In genomic region chr7:3888096-3888495, GRCh38 we compare ENCODE assay signal across 33 cellular contexts.
DNase-seq lines count a peak whose midpoint lies in the region; ATAC-seq, FAIRE-seq and TF ChIP-seq lines count a peak whose summit lies in the region.
"Had no signal": no experiment of that assay in that cellular context is flagged by ENCODE, and none has a peak within 500 bp of the region (broad histone marks: within the 10 kb centered on the region; RNA-seq: fewer than 3 reads in every experiment).

No MANE protein-coding gene starts in this region.

- no peaks in the 10 kb centered on the region for H3K79me1 ChIP-seq in mesendoderm (ENCODE audit: low read length)

- no peak overlapping the region for H3K23ac ChIP-seq in mesendoderm (ENCODE audit: low read length)

- no peak overlapping the region for H3K4me3 ChIP-seq in epithelial cell of proximal tubule (ENCODE audit: low read depth, low read length)
- no peak overlapping the region for H3K4me3 ChIP-seq in mesendoderm (ENCODE audit: low read length)
- H3K4me3 ChIP-seq in small intestine (ENCODE audit: low read depth in 1 of 2, low read length in 2 of 2) = no peak overlapping the region
- H3K4me3 ChIP-seq in aorta (ENCODE audit: low read length in 2 of 2) = no peak overlapping the region
- H3K4me3 ChIP-seq: adrenal gland, breast epithelium, left lung, PC-9, right lobe of liver had no signal

- H3K9me3 ChIP-seq in small intestine (ENCODE audit: control insufficient read depth, low read depth) (no peaks in the 10 kb centered on the region), aorta (ENCODE audit: control insufficient read depth, low read length) (no peaks in the 10 kb centered on the region)
- H3K9me3 ChIP-seq: adrenal gland, breast epithelium, Caco-2, left lung, right lobe of liver had no signal

- H3K27me3 ChIP-seq in mesendoderm (ENCODE audit: insufficient read depth, low read length, poor library complexity) (no peaks in the 10 kb centered on the region), small intestine (ENCODE audit: control insufficient read depth in 2 of 2, insufficient read depth in 2 of 2, low read length in 2 of 2) (no peaks in the 10 kb centered on the region), aorta (ENCODE audit: control insufficient read depth in 1 of 2, insufficient read depth in 2 of 2, low read length in 1 of 2) (no peaks in the 10 kb centered on the region)
- H3K27me3 ChIP-seq: adrenal gland, breast epithelium, left lung, right lobe of liver had no signal

- no peaks in the 10 kb centered on the region for H3K4me1 ChIP-seq in mesendoderm (ENCODE audit: control insufficient read depth, low read depth, low read length)
- H3K4me1 ChIP-seq in small intestine (ENCODE audit: control insufficient read depth in 2 of 2, insufficient read depth in 1 of 2, low read depth in 1 of 2, low read length in 1 of 2) = no peaks in the 10 kb centered on the region
- H3K4me1 ChIP-seq in aorta (ENCODE audit: control insufficient read depth in 1 of 2, insufficient read depth in 2 of 2, low read length in 2 of 2) = no peaks in the 10 kb centered on the region
- H3K4me1 ChIP-seq: adrenal gland, breast epithelium, Caco-2, left lung, right lobe of liver had no signal

- FAIRE-seq in urothelium cell line (lab: Jason Lieb, UNC) (peak; percentile 95), small intestine (lab: Jason Lieb, UNC) (no peak)
- FAIRE-seq: islet of Langerhans had no signal

- no peak for TF ChIP-seq CTCF in epithelial cell of proximal tubule (conservative IDR thresholded peaks at IDR 0.05; ENCODE audit: low read depth, low read length)

- no peak overlapping the region for H3K4me2 ChIP-seq in mesendoderm (ENCODE audit: low read length)
- H3K4me2 ChIP-seq: PC-9 had no signal

- no peaks in the 10 kb centered on the region for H3K79me2 ChIP-seq in mesendoderm (ENCODE audit: control insufficient read depth, insufficient read depth, low read length)

- H3K27ac ChIP-seq in mesendoderm (ENCODE audit: low read depth, low read length) = no peak overlapping the region
- H3K27ac ChIP-seq in small intestine (ENCODE audit: low read depth in 1 of 2, low read length in 1 of 2) = no peak overlapping the region
- H3K27ac ChIP-seq in aorta (ENCODE audit: low read depth in 1 of 2, low read length in 2 of 2) = no peak overlapping the region
- H3K27ac ChIP-seq: adrenal gland, C4-2B, HL-60, left lung, PC-9, right lobe of liver had no signal

- H2BK15ac ChIP-seq in mesendoderm (replicated peaks; ENCODE audit: low read depth) = no peak overlapping the region

- H4K5ac ChIP-seq in mesendoderm (ENCODE audit: low read length) = no peak overlapping the region

- no peak overlapping the region for H2BK5ac ChIP-seq in mesendoderm (ENCODE audit: low read length)

- no peak overlapping the region for H2AK5ac ChIP-seq in mesendoderm (ENCODE audit: low read length)

- ATAC-seq in aorta (ENCODE audit: low FRiP score) = no peak
- ATAC-seq: activated CD4-positive, CD25-positive, alpha-beta regulatory T cell treated with anti-CD3 and anti-CD28 coated beads, Interleukin-2, amount 50 U/mL, for 24 hours; activated CD8-positive, alpha-beta T cell treated with anti-CD3 and anti-CD28 coated beads, Interleukin-2, amount 10 ng/mL, durations not matched to agents 7 days and 5 days; activated T-helper 17 cell treated with anti-CD3 and anti-CD28 coated beads, Interleukin-2, amount 50 U/mL, for 72 hours; left lung; right lobe of liver; Right ventricle myocardium inferior had no signal

- H3K4ac ChIP-seq in mesendoderm (ENCODE audit: low read depth, low read length) = no peak overlapping the region

- WGBS in mesendoderm (ENCODE audit: extremely low coverage, insufficient coverage, low lambda C conversion rate) = no CpG with 5 or more reads among the region's 8 CpGs
- WGBS in small intestine, 3 donors = 81 to 85% (median 84%) methylated on average over 8 of the region's 8 CpGs
- 73 to 82% methylated on average over 8 of the region's 8 CpGs for WGBS in aorta, 2 donors

- H3K36me3 ChIP-seq in mesendoderm (ENCODE audit: control insufficient read depth, insufficient read depth, low read length) = no peaks in the 10 kb centered on the region
- H3K36me3 ChIP-seq in small intestine (ENCODE audit: control insufficient read depth in 2 of 2, insufficient read depth in 2 of 2, low read length in 2 of 2) = no peaks in the 10 kb centered on the region
- H3K36me3 ChIP-seq in aorta (ENCODE audit: control insufficient read depth in 1 of 2, insufficient read depth in 2 of 2, low read length in 1 of 2) = no peaks in the 10 kb centered on the region
- H3K36me3 ChIP-seq: adrenal gland, breast epithelium, left lung, right lobe of liver had no signal

- H2BK120ac ChIP-seq in mesendoderm (ENCODE audit: low read depth, low read length) = no peak overlapping the region

- no peak overlapping the region for H3K9ac ChIP-seq in mesendoderm (ENCODE audit: low read length)

- no peak overlapping the region for H3K18ac ChIP-seq in mesendoderm (ENCODE audit: low read length)

- peak; percentile 37 for DNase-seq in amniotic epithelial cell (ENCODE audit: low read depth)
- peak; percentile 47 for DNase-seq in epithelial cell of proximal tubule (ENCODE audit: low read depth)
- DNase-seq in mesendoderm = peak; percentile 15
- no peak for DNase-seq in urothelium cell line (ENCODE audit: low spot score)
- no peak for DNase-seq in small intestine
- DNase-seq in aorta = no peak
- DNase-seq in stimulated activated CD4-positive, alpha-beta T cell treated with anti-CD3 and anti-CD28 coated beads, Interleukin-1b, Interleukin-23, amount 100 ng/mL, for 48 hours = no peak
- DNase-seq: activated CD8-positive, alpha-beta T cell treated with anti-CD3 and anti-CD28 coated beads, Interleukin-2, amount 10 ng/mL, durations not matched to agents 7 days and 5 days; activated naive CD4-positive, alpha-beta T cell treated with anti-CD3 and anti-CD28 coated beads, Interleukin-2, amount 10 ng/mL, durations not matched to agents 7 days and 5 days; adrenal gland; Caco-2; cortex of kidney; DMS79 treated with DMSO at 0.1 percent for 48 hours; effector memory CD4-positive, alpha-beta T cell; erythroblast; GDM1; H9; left lung; naive B cell; NCI-H2081; NCI-H2227 treated with DMSO at 0.1 percent for 48 hours; NCI-H69; PC-9; right lobe of liver; stimulated activated CD4-positive, alpha-beta T cell treated with anti-CD3 and anti-CD28 coated beads, Interleukin-4, amount 100 ng/mL, for 24 hours; trophoblast cell had no signal

- intact Hi-C loops in aorta (cut with DNase I) = no loop called here

- no peak overlapping the region for H4K8ac ChIP-seq in mesendoderm (ENCODE audit: low read depth, low read length)

- no peak overlapping the region for H3K56ac ChIP-seq in mesendoderm (ENCODE audit: low read length)

Comparison
In these comparisons a context has a peak if more than half of its experiments do, and no peak if none do; other contexts are left out.
1. DNase-seq: peak in amniotic epithelial cell (single experiment), epithelial cell of proximal tubule (single experiment) and mesendoderm (single experiment); none in urothelium cell line (single experiment), small intestine (single experiment), aorta (0 of 2) and stimulated activated CD4-positive, alpha-beta T cell treated with anti-CD3 and anti-CD28 coated beads, Interleukin-1b, Interleukin-23, amount 100 ng/mL, for 48 hours (single experiment).